In the genomic region with DNA sequence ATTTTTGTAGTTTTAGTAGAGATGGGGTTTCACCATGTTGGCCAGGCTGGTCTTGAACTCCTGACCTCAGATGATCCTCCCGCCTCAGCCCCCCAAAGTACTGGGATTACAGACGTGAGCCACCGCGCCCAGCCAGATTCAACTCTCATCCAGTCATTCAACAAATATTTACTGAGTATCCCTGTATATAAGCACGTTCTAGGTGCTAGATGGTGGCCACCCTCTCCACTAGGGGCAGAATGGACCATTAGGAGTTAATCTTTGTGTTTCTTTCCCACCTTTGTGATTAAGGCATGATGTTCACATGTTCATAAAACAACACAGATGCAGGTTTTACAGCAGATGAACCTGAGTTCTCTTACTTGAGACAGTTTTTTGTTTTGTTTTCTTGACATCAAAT, we compare ENCODE assay signal across 15 cellular contexts.
DNase-seq lines count a peak whose midpoint lies in the region; ATAC-seq and TF ChIP-seq lines count a peak whose summit lies in the region.
"Had no signal": no experiment of that assay in that cellular context is flagged by ENCODE, and none has a peak within 500 bp of the region (broad histone marks: within the 10 kb centered on the region; RNA-seq: fewer than 3 reads in every experiment).

No MANE protein-coding gene starts in this region.

- peaks cover 78% of the 10 kb centered on the region for H3K36me3 ChIP-seq in BLaER1

- in situ Hi-C loops in GM13977 (cut with MboI; ENCODE audit: low pct_unique_long_range_greater_than_20kb, low sequenced_read_pairs, unreplicated experiment) = no loop called here

- H3K4me2 ChIP-seq in BLaER1 = peak overlapping the region; percentile 85
- H3K4me2 ChIP-seq: hepatocyte had no signal

- no peak overlapping the region for H3K4me3 ChIP-seq in BLaER1
- H3K4me3 ChIP-seq: hepatocyte had no signal

- H3K4me1 ChIP-seq in BLaER1 = peaks cover 70% of the 10 kb centered on the region

- ATAC-seq in HG02970 (IDR thresholded peaks at IDR 0.05; ENCODE audit: low FRiP score, unreplicated experiment) = no peak
- ATAC-seq in HG02678 (IDR thresholded peaks at IDR 0.05; ENCODE audit: unreplicated experiment) = no peak
- ATAC-seq in GM19324 (IDR thresholded peaks at IDR 0.05; ENCODE audit: low FRiP score, unreplicated experiment) = no peak
- ATAC-seq: activated CD4-positive, alpha-beta T cell treated with anti-CD3 and anti-CD28 coated beads for 36 hours; right cardiac atrium had no signal

- no peak overlapping the region for H3K9ac ChIP-seq in BLaER1

- DNase-seq in GM13977 (ENCODE audit: low spot score) (no peak), iris pigment epithelial cell (ENCODE audit: low read depth) (peak; percentile 52)
- no peak for DNase-seq in stimulated activated CD4-positive, alpha-beta T cell treated with anti-CD3 and anti-CD28 coated beads, Interleukin-2, amount 100 ng/mL, for 48 hours
- DNase-seq: activated CD4-positive, alpha-beta T cell treated with anti-CD3 and anti-CD28 coated beads for 36 hours; activated naive CD4-positive, alpha-beta T cell treated with anti-CD3 and anti-CD28 coated beads for 36 hours; dermis blood vessel endothelial cell; NCI-H2171; right cardiac atrium; SHP77 had no signal

- 0 out of 2 replicates have a peak, but pooled peaks cover 16% of the 10 kb centered on the region for H4K20me1 ChIP-seq in BLaER1

- no peaks in the 10 kb centered on the region for H3K9me3 ChIP-seq in BLaER1

- H3K27ac ChIP-seq in BLaER1 = no peak overlapping the region
- no peak overlapping the region for H3K27ac ChIP-seq in VCaP
- H3K27ac ChIP-seq: hepatocyte had no signal

- H3K27me3 ChIP-seq in BLaER1 = no peaks in the 10 kb centered on the region
- H3K27me3 ChIP-seq: hepatocyte had no signal

- TF ChIP-seq CTCF in GM13977 (IDR thresholded peaks at IDR 0.05; ENCODE audit: extremely low read depth, insufficient read depth, missing control alignments) (peak; percentile 45), VCaP (conservative IDR thresholded peaks at IDR 0.05) (peak; percentile 40; the same call in 1 of the 2 replicates)
